Comparison of ENCODE assay signal across 7 cellular contexts in the genomic region with DNA sequence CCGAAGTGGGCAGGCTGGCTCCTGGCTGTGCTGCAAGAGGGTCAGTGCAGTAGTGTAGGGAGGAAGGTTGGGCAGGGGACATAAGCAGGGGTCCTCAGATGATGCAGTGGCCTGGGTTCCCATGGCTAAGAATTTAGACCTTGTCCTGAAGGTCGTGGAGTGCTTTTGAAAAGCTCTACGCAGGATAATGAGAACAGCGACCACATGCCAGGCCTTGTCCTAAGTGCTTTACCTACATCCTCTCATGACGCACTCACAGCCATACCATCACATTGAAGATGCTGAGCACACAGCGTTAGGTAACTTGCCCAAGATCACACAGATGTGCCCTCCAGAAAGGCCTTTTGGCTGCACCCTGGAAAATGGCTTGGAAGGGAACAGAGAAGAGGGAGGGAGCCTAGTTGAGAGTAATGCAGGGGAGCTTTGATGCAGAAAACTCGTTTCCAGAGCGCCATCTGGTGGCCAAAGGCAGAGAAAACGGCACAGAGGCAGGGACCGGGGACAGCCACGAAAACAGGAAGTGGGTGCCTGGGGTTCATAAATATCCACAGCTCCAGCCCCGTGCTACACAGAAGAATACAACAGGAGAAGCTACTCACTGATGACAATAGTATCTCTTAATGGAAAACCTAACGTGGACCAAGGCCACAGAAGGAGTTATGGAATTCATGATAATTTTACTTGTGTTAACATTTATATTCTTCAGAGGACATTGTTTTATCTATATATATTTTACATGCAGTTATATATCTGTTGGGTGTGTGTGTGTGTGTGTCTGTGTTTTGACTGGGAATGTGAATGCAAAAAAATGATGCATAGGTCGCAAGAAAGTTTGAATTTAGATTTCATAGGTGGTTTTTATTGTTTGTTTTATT. TPM values are rescaled to one million over a fixed set of nuclear protein-coding genes. Genes with fewer than 3 reads are reported as not detected.
DNase-seq lines count a peak whose midpoint lies in the region; ATAC-seq and TF ChIP-seq lines count a peak whose summit lies in the region.

No MANE protein-coding gene starts in this region.

- POLR2A ChIA-PET in activated naive CD8-positive, alpha-beta T cell treated with anti-CD3 and anti-CD28 coated beads, Interleukin-2, amount 10 ng/mL, durations not matched to agents 7 days and 5 days (lab: Charles Lee) = interaction anchor here (0.5 to 3.3 kb wide), 15 partner anchors 9 to 324 kb away, joined by 3 to 52 read pairs (median 4); partner anchors contain the start of genes DELE1, HDAC3, RELL2 and RNF14

- WGBS in heart right ventricle, 2 donors = 26 to 29% methylated on average over 14 of the region's 14 CpGs

- H4K20me1 ChIP-seq in SU-DHL-6 (ENCODE audit: low read depth, low read length) = no peaks in the 10 kb centered on the region

- H3K9me3 ChIP-seq in SU-DHL-6 (ENCODE audit: insufficient read depth, low read length) (no peaks in the 10 kb centered on the region), heart right ventricle (no peaks in the 10 kb centered on the region)

- peak overlapping the region; percentile 81 for H3K27ac Mint-ChIP-seq in activated naive CD8-positive, alpha-beta T cell treated with anti-CD3 and anti-CD28 coated beads, Interleukin-2, amount 10 ng/mL, durations not matched to agents 7 days and 5 days

- H3K79me2 ChIP-seq in SU-DHL-6 (ENCODE audit: insufficient read depth, low read length) = no peaks in the 10 kb centered on the region

- no peaks in the 10 kb centered on the region for H3K9me3 Mint-ChIP-seq in activated naive CD8-positive, alpha-beta T cell treated with anti-CD3 and anti-CD28 coated beads, Interleukin-2, amount 10 ng/mL, durations not matched to agents 7 days and 5 days

- no peaks in the 10 kb centered on the region for H3K27me3 Mint-ChIP-seq in activated naive CD8-positive, alpha-beta T cell treated with anti-CD3 and anti-CD28 coated beads, Interleukin-2, amount 10 ng/mL, durations not matched to agents 7 days and 5 days

- TF ChIP-seq CTCF in GM13976 (IDR thresholded peaks at IDR 0.05; ENCODE audit: borderline replicate concordance, control extremely low read depth, extremely low read depth, insufficient read depth, missing control alignments) (peak; percentile 90), SU-DHL-6 (IDR thresholded peaks at IDR 0.05; ENCODE audit: insufficient read depth, low read length, poor library complexity, severe bottlenecking) (peak; percentile 83), heart right ventricle (IDR thresholded peaks at IDR 0.05) (peak; percentile 86 to 95 (median 91))

- peak overlapping the region; percentile 9; the same call in 1 of the 2 replicates for H3K9ac ChIP-seq in SU-DHL-6 (ENCODE audit: low read length)

- in situ Hi-C loops in GM13976 (cut with MboI; ENCODE audit: low sequenced_read_pairs, unreplicated experiment) = no loop called here

- H2AFZ ChIP-seq in SU-DHL-6 (ENCODE audit: low read depth, low read length, severe bottlenecking) = peak overlapping the region; percentile 82

- H3K27me3 ChIP-seq in SU-DHL-6 (ENCODE audit: low read length) (no peaks in the 10 kb centered on the region), heart right ventricle (no peaks in the 10 kb centered on the region)

- H3K9me2 ChIP-seq in SU-DHL-6 (replicated peaks; ENCODE audit: insufficient read depth, low read length) = no peaks in the 10 kb centered on the region

- H3K4me3 ChIP-seq in SU-DHL-6 (ENCODE audit: insufficient read depth, low read length, poor library complexity, severe bottlenecking) (no peak overlapping the region), heart right ventricle (no peak overlapping the region)

- intact Hi-C loops in heart right ventricle (cut with DNase I) = loop anchor here in 9 of 10 donors (1.0 to 10.0 kb wide), 11 partner anchors 38 to 295 kb away; partner anchors contain the start of gene DELE1 (in 1 of the 9)
- intact Hi-C loops in sciatic nerve (cut with DNase I) = loop anchor here (10.0 kb wide), 1 partner anchor 86 kb away; the partner anchor contains the start of gene PCDH1

- DNase-seq in GM13976 (ENCODE audit: low spot score) = peak; percentile 88
- peak; percentile 69 for DNase-seq in NCI-H1092 treated with DMSO at 0.1 percent for 48 hours (lab: John Stamatoyannopoulos, UW)
- peak; percentile 87 for DNase-seq in activated naive CD8-positive, alpha-beta T cell treated with anti-CD3 and anti-CD28 coated beads, Interleukin-2, amount 10 ng/mL, durations not matched to agents 7 days and 5 days
- peak; percentile 86 to 92 for DNase-seq in heart right ventricle
- DNase-seq in sciatic nerve (ENCODE audit: low spot score) = peak; percentile 95

- H3K4me2 ChIP-seq in SU-DHL-6 (ENCODE audit: low read depth, low read length, poor library complexity, severe bottlenecking) = peak overlapping the region; percentile 53

- peaks cover 5 to 55% (median 41%) of the 10 kb centered on the region in 9 donors for H3K4me1 ChIP-seq in heart right ventricle

- peak overlapping the region; percentile 51 for H3K4me3 Mint-ChIP-seq in activated naive CD8-positive, alpha-beta T cell treated with anti-CD3 and anti-CD28 coated beads, Interleukin-2, amount 10 ng/mL, durations not matched to agents 7 days and 5 days

- ATAC-seq in HG02759 (IDR thresholded peaks at IDR 0.05; ENCODE audit: unreplicated experiment) = peak; percentile 95
- ATAC-seq in activated naive CD8-positive, alpha-beta T cell treated with anti-CD3 and anti-CD28 coated beads, Interleukin-2, amount 10 ng/mL, durations not matched to agents 7 days and 5 days (ENCODE audit: low read depth) = peak; percentile 87
- peak; percentile 78 to 87 (median 82) for ATAC-seq in heart right ventricle
- ATAC-seq in sciatic nerve = peak; percentile 92

- H3K36me3 ChIP-seq in SU-DHL-6 (ENCODE audit: low read length) (no peaks in the 10 kb centered on the region), heart right ventricle (no peaks in the 10 kb centered on the region)

- no peaks in the 10 kb centered on the region for H3K36me3 Mint-ChIP-seq in activated naive CD8-positive, alpha-beta T cell treated with anti-CD3 and anti-CD28 coated beads, Interleukin-2, amount 10 ng/mL, durations not matched to agents 7 days and 5 days

- H3K27ac ChIP-seq in SU-DHL-6 (ENCODE audit: low read depth, low read length) (no peak overlapping the region), heart right ventricle (peak overlapping the region in 8 of 10 donors; percentile 36 to 89 (median 82))

- no peaks in the 10 kb centered on the region for H3F3A ChIP-seq in SU-DHL-6 (ENCODE audit: insufficient read depth)

- H3K4me1 Mint-ChIP-seq in activated naive CD8-positive, alpha-beta T cell treated with anti-CD3 and anti-CD28 coated beads, Interleukin-2, amount 10 ng/mL, durations not matched to agents 7 days and 5 days = peaks cover 37% of the 10 kb centered on the region

RNA-seq across cellular contexts. Expression of gene PCDH12, which starts 2.7 kb away (rescaled TPM):
- total RNA-seq in activated naive CD8-positive, alpha-beta T cell treated with anti-CD3 and anti-CD28 coated beads, Interleukin-2, amount 10 ng/mL, durations not matched to agents 7 days and 5 days = under 1 TPM; 0.09 to 0.14 TPM
- 10 to 100 TPM in 5 of 10 donors, 1 to 10 TPM in 5; 4.9 to 16.6 (median 9.6) TPM for total RNA-seq in heart right ventricle
- 1 to 10 TPM; 3.6 to 3.7 TPM for polyA plus RNA-seq in heart right ventricle
- 7.0 TPM for total RNA-seq in sciatic nerve

RNA-seq across cellular contexts. Expression of gene RNF14, which starts 8.2 kb away (rescaled TPM):
- 10 to 100 TPM; 29.0 to 33.9 TPM for total RNA-seq in activated naive CD8-positive, alpha-beta T cell treated with anti-CD3 and anti-CD28 coated beads, Interleukin-2, amount 10 ng/mL, durations not matched to agents 7 days and 5 days
- total RNA-seq in heart right ventricle (100 to 1,000 TPM in 6 of 10 donors, 10 to 100 TPM in 4; 84.6 to 130 (median 102) TPM), sciatic nerve (58.1 TPM)
- polyA plus RNA-seq in heart right ventricle = 10 to 100 TPM; 20.3 to 44.9 TPM

RNA-seq across cellular contexts. Expression of gene DELE1, which starts 37.0 kb away (rescaled TPM):
- 10 to 100 TPM; 71.2 to 73.1 TPM for total RNA-seq in activated naive CD8-positive, alpha-beta T cell treated with anti-CD3 and anti-CD28 coated beads, Interleukin-2, amount 10 ng/mL, durations not matched to agents 7 days and 5 days
- total RNA-seq in heart right ventricle = 100 to 1,000 TPM in 6 of 10 donors, 10 to 100 TPM in 4; 82.1 to 192 (median 141) TPM
- polyA plus RNA-seq in heart right ventricle = 10 to 100 TPM; 50.1 to 69.8 TPM
- total RNA-seq in sciatic nerve = 73.3 TPM

RNA-seq across cellular contexts. Expression of gene GNPDA1, which starts 52.1 kb away (rescaled TPM):
- total RNA-seq in activated naive CD8-positive, alpha-beta T cell treated with anti-CD3 and anti-CD28 coated beads, Interleukin-2, amount 10 ng/mL, durations not matched to agents 7 days and 5 days = 10 to 100 TPM; 38.2 to 40.5 TPM
- total RNA-seq in heart right ventricle (10 to 100 TPM; 18.9 to 24.3 (median 20.9) TPM), sciatic nerve (23.9 TPM)
- 10 to 100 TPM; 11.6 to 14.3 TPM for polyA plus RNA-seq in heart right ventricle
